Comparison of ENCODE assay signal across 13 cellular contexts in genomic region chr15:25797511-25798206, GRCh38.
DNase-seq lines count a peak whose midpoint lies in the region; ATAC-seq and TF ChIP-seq lines count a peak whose summit lies in the region.
"Had no signal": no experiment of that assay in that cellular context is flagged by ENCODE, and none has a peak within 500 bp of the region (broad histone marks: within the 10 kb centered on the region; RNA-seq: fewer than 3 reads in every experiment).

No MANE protein-coding gene starts in this region.

- H3K9ac ChIP-seq in fibroblast of lung (ENCODE audit: insufficient read depth, low read length) = no peak overlapping the region

- H3K36me3 Mint-ChIP-seq in HFFc6 (ENCODE audit: low read depth) = no peaks in the 10 kb centered on the region; the same call in 1 of the 2 replicates
- no peaks in the 10 kb centered on the region for H3K36me3 Mint-ChIP-seq in stimulated activated effector memory CD8-positive, alpha-beta T cell treated with anti-CD3 and anti-CD28 coated beads, Interleukin-12 subunit alpha, Interleukin-12 subunit beta, amount 100 ng/mL, for 72 hours
- peaks cover 0 to 16% (median 0%) of the 10 kb centered on the region in 3 donors for H3K36me3 Mint-ChIP-seq in CD8-positive, alpha-beta memory T cell

- peaks cover 13% of the 10 kb centered on the region for H3K27me3 Mint-ChIP-seq in HFFc6 (ENCODE audit: insufficient read depth)
- H3K27me3 Mint-ChIP-seq in CD8-positive, alpha-beta memory T cell = peaks cover 0 to 7% of the 10 kb centered on the region in 2 donors
- H3K27me3 Mint-ChIP-seq: naive thymus-derived CD8-positive, alpha-beta T cell had no signal

- H2AFZ ChIP-seq in fibroblast of lung (ENCODE audit: low read length) = peak overlapping the region; percentile 8

- peak in 3 of 4 donors; percentile 58 to 77 (median 63) for ATAC-seq in psoas muscle
- ATAC-seq in stimulated activated effector memory CD8-positive, alpha-beta T cell treated with anti-CD3 and anti-CD28 coated beads, Interleukin-12 subunit alpha, Interleukin-12 subunit beta, amount 100 ng/mL, for 72 hours = no peak
- ATAC-seq: naive thymus-derived CD8-positive, alpha-beta T cell had no signal

- H3K4me2 ChIP-seq in fibroblast of lung (ENCODE audit: extremely low read depth, insufficient read depth, low read length) = no peak overlapping the region

- H3K4me1 ChIP-seq in fibroblast of lung (ENCODE audit: control insufficient read depth, extremely low read depth, insufficient read depth, low read length) = peaks cover 8% of the 10 kb centered on the region
- H3K4me1 ChIP-seq in psoas muscle = peaks cover 15% of the 10 kb centered on the region
- H3K4me1 ChIP-seq in CD8-positive, alpha-beta memory T cell (ENCODE audit: insufficient read depth, low read length) = peaks cover 16% of the 10 kb centered on the region
- H3K4me1 ChIP-seq: BE2C had no signal

- H3K9me3 ChIP-seq in fibroblast of lung (ENCODE audit: control insufficient read depth, insufficient read depth, low read depth, low read length) (no peaks in the 10 kb centered on the region), psoas muscle (no peaks in the 10 kb centered on the region)
- no peaks in the 10 kb centered on the region for H3K9me3 ChIP-seq in CD8-positive, alpha-beta memory T cell (ENCODE audit: low read length)
- H3K9me3 ChIP-seq: BE2C, upper lobe of left lung had no signal

- peaks cover 56% of the 10 kb centered on the region for H3K4me1 Mint-ChIP-seq in HFFc6 (ENCODE audit: low read depth)
- H3K4me1 Mint-ChIP-seq in stimulated activated effector memory CD8-positive, alpha-beta T cell treated with anti-CD3 and anti-CD28 coated beads, Interleukin-12 subunit alpha, Interleukin-12 subunit beta, amount 100 ng/mL, for 72 hours = peaks cover 43% of the 10 kb centered on the region
- H3K4me1 Mint-ChIP-seq in CD8-positive, alpha-beta memory T cell = peaks cover 17 to 51% (median 18%) of the 10 kb centered on the region in 3 donors

- intact Hi-C loops in psoas muscle (cut with DNase I) = no loop called here

- WGBS in psoas muscle, 3 donors = 29 to 55% (median 40%) methylated on average over 10 of the region's 10 CpGs

- DNase-seq in AG08395 (ENCODE audit: low spot score) (peak; percentile 66), HFFc6 (peak; percentile 10), fibroblast of lung (ENCODE audit: low read depth in 2 of 2) (no peak), psoas muscle (no peak), ureter (ENCODE audit: low spot score) (no peak), NCI-H2171 treated with DMSO at 0.1 percent for 48 hours (lab: John Stamatoyannopoulos, UW) (no peak)
- DNase-seq in stimulated activated effector memory CD8-positive, alpha-beta T cell treated with anti-CD3 and anti-CD28 coated beads, Interleukin-12 subunit alpha, Interleukin-12 subunit beta, amount 100 ng/mL, for 72 hours (ENCODE audit: low spot score in 2 of 2) = no peak
- DNase-seq in CD8-positive, alpha-beta memory T cell = no peak
- DNase-seq: BE2C; naive thymus-derived CD8-positive, alpha-beta T cell; NCI-H1092 treated with DMSO at 0.1 percent for 48 hours had no signal

- H3K79me2 ChIP-seq in fibroblast of lung (ENCODE audit: control insufficient read depth, insufficient read depth, low read length) = peaks cover 6% of the 10 kb centered on the region

- no peak for TF ChIP-seq CTCF in HFFc6 (IDR thresholded peaks at IDR 0.05)
- TF ChIP-seq CTCF in fibroblast of lung (conservative IDR thresholded peaks at IDR 0.05 in 1 of 2, IDR thresholded peaks at IDR 0.05 in 1 of 2; ENCODE audit: low read depth in 1 of 2, low read length in 2 of 2) = no peak
- no peak for TF ChIP-seq CTCF in psoas muscle (IDR thresholded peaks at IDR 0.05)

- H3K27ac ChIP-seq in fibroblast of lung (ENCODE audit: insufficient read depth, low read length) = no peak overlapping the region
- no peak overlapping the region for H3K27ac ChIP-seq in psoas muscle
- no peak overlapping the region for H3K27ac ChIP-seq in CD8-positive, alpha-beta memory T cell (ENCODE audit: low read depth, low read length)
- H3K27ac ChIP-seq: cardiac muscle cell, upper lobe of left lung had no signal

- no peaks in the 10 kb centered on the region for H3K9me3 Mint-ChIP-seq in HFFc6
- H3K9me3 Mint-ChIP-seq in stimulated activated effector memory CD8-positive, alpha-beta T cell treated with anti-CD3 and anti-CD28 coated beads, Interleukin-12 subunit alpha, Interleukin-12 subunit beta, amount 100 ng/mL, for 72 hours = no peaks in the 10 kb centered on the region
- no peaks in the 10 kb centered on the region for H3K9me3 Mint-ChIP-seq in CD8-positive, alpha-beta memory T cell
- H3K9me3 Mint-ChIP-seq: naive thymus-derived CD8-positive, alpha-beta T cell had no signal

- CTCF ChIA-PET in CD8-positive, alpha-beta memory T cell (lab: Charles Lee) = interaction anchor here (1.4 kb wide), 1 partner anchor 14 kb away, joined by 5 read pairs; no protein-coding TSS in a partner anchor

- H3K4me3 ChIP-seq in fibroblast of lung (replicated peaks in 1 of 4; ENCODE audit: control extremely low read depth in 1 of 4, insufficient read depth in 1 of 4, low read depth in 3 of 4, low read length in 4 of 4) = no peak overlapping the region
- no peak overlapping the region for H3K4me3 ChIP-seq in psoas muscle
- H3K4me3 ChIP-seq in CD8-positive, alpha-beta memory T cell (ENCODE audit: low read length) = no peak overlapping the region
- H3K4me3 ChIP-seq: cardiac muscle cell, upper lobe of left lung had no signal

- H3K27me3 ChIP-seq in fibroblast of lung (ENCODE audit: control insufficient read depth, insufficient read depth, low read length) (no peaks in the 10 kb centered on the region), psoas muscle (ENCODE audit: insufficient read depth in 3 of 3, low read length in 2 of 3) (no peaks in the 10 kb centered on the region)
- H3K27me3 ChIP-seq in CD8-positive, alpha-beta memory T cell (ENCODE audit: insufficient read depth, low read length, poor library complexity, severe bottlenecking) = no peaks in the 10 kb centered on the region
- H3K27me3 ChIP-seq: BE2C, cardiac muscle cell, upper lobe of left lung had no signal

- peak overlapping the region; percentile 65 for H3K4me3 Mint-ChIP-seq in HFFc6
- no peak overlapping the region for H3K4me3 Mint-ChIP-seq in stimulated activated effector memory CD8-positive, alpha-beta T cell treated with anti-CD3 and anti-CD28 coated beads, Interleukin-12 subunit alpha, Interleukin-12 subunit beta, amount 100 ng/mL, for 72 hours
- no peak overlapping the region for H3K4me3 Mint-ChIP-seq in CD8-positive, alpha-beta memory T cell

- no peaks in the 10 kb centered on the region for H4K20me1 ChIP-seq in fibroblast of lung (ENCODE audit: control insufficient read depth, extremely low read depth, insufficient read depth, low read length)

- peak overlapping the region; percentile 86 for H3K27ac Mint-ChIP-seq in HFFc6
- no peak overlapping the region for H3K27ac Mint-ChIP-seq in stimulated activated effector memory CD8-positive, alpha-beta T cell treated with anti-CD3 and anti-CD28 coated beads, Interleukin-12 subunit alpha, Interleukin-12 subunit beta, amount 100 ng/mL, for 72 hours
- peak overlapping the region in 3 of 8 donors; percentile 6 to 87 (median 9) for H3K27ac Mint-ChIP-seq in CD8-positive, alpha-beta memory T cell

- POLR2A ChIA-PET in CD8-positive, alpha-beta memory T cell (lab: Charles Lee) = no interaction called here

- no peaks in the 10 kb centered on the region for H3K36me3 ChIP-seq in fibroblast of lung (ENCODE audit: control insufficient read depth, insufficient read depth, low read length)
- no peaks in the 10 kb centered on the region for H3K36me3 ChIP-seq in psoas muscle (ENCODE audit: insufficient read depth in 1 of 2, low read depth in 1 of 2)
- no peaks in the 10 kb centered on the region for H3K36me3 ChIP-seq in CD8-positive, alpha-beta memory T cell (ENCODE audit: insufficient read depth, low read length)
- H3K36me3 ChIP-seq: BE2C, cardiac muscle cell, upper lobe of left lung had no signal

Comparison
In these comparisons a context has a peak if more than half of its experiments do, and no peak if none do; other contexts are left out.
1. DNase-seq: peak in AG08395 (single experiment) and HFFc6 (single experiment); none in fibroblast of lung (0 of 2), psoas muscle (0 of 2), stimulated activated effector memory CD8-positive, alpha-beta T cell treated with anti-CD3 and anti-CD28 coated beads, Interleukin-12 subunit alpha, Interleukin-12 subunit beta, amount 100 ng/mL, for 72 hours (0 of 2), ureter (single experiment), NCI-H2171 treated with DMSO at 0.1 percent for 48 hours (single experiment) and CD8-positive, alpha-beta memory T cell (0 of 5).